In genomic region chr5:38265546-38266179, GRCh38 we compare ENCODE assay signal across 9 cellular contexts. TPM values are rescaled to one million over a fixed set of nuclear protein-coding genes. Genes with fewer than 3 reads are reported as not detected.
A peak's percentile ranks its signal among the peaks of the same experiment; 100 is the strongest.
DNase-seq lines count a peak whose midpoint lies in the region; ATAC-seq and TF ChIP-seq lines count a peak whose summit lies in the region.
"Had no signal": no experiment of that assay in that cellular context is flagged by ENCODE, and none has a peak within 500 bp of the region (broad histone marks: within the 10 kb centered on the region; RNA-seq: fewer than 3 reads in every experiment).

No MANE protein-coding gene starts in this region.

- no peak overlapping the region for H3K27ac ChIP-seq in CD4-positive, CD25-positive, alpha-beta regulatory T cell (ENCODE audit: insufficient read depth, low read length, poor library complexity, severe bottlenecking)

- no peaks in the 10 kb centered on the region for H3K4me1 ChIP-seq in CD4-positive, CD25-positive, alpha-beta regulatory T cell (ENCODE audit: control insufficient read depth, insufficient read depth, low read length, poor library complexity, severe bottlenecking)

- peak in 2 of 3 donors; percentile 3 to 46 for DNase-seq in CD4-positive, CD25-positive, alpha-beta regulatory T cell
- DNase-seq in NCI-H526 treated with DMSO at 0.1 percent for 48 hours (lab: John Stamatoyannopoulos, UW), result peak; percentile 25
- peak; percentile 28 for DNase-seq in activated T-cell treated with anti-CD3 and anti-CD28 coated beads, Interleukin-2, amount 50 U/mL, for 4 hours
- DNase-seq in germinal center (ENCODE audit: low spot score), result peak; percentile 26
- peak; percentile 78 for DNase-seq in progenitor cell of endocrine pancreas (ENCODE audit: low spot score, unreplicated experiment)
- DNase-seq in COLO829 (ENCODE audit: low spot score), result no peak

- H3K9me3 ChIP-seq in CD4-positive, CD25-positive, alpha-beta regulatory T cell (ENCODE audit: control insufficient read depth in 2 of 2, low read length in 2 of 2), result no peaks in the 10 kb centered on the region

- H3K4me3 Mint-ChIP-seq in CD4-positive, CD25-positive, alpha-beta regulatory T cell, result no peak overlapping the region
- H3K4me3 Mint-ChIP-seq in activated T-cell treated with anti-CD3 and anti-CD28 coated beads, Interleukin-2, amount 50 U/mL, for 4 hours, result no peak overlapping the region
- H3K4me3 Mint-ChIP-seq in progenitor cell of endocrine pancreas (ENCODE audit: low read depth), result no peak overlapping the region
- H3K4me3 Mint-ChIP-seq: stimulated activated naive CD8-positive, alpha-beta T cell treated with anti-CD3 and anti-CD28 coated beads, Interleukin-15, Interleukin-2, amounts not matched to agents 100 ng/mL and 50 ng/mL, for 24 hours had no signal

- H3K27me3 ChIP-seq in CD4-positive, CD25-positive, alpha-beta regulatory T cell (ENCODE audit: control insufficient read depth, insufficient read depth, low read length), result peaks cover 3% of the 10 kb centered on the region

- no peak overlapping the region for H3K27ac Mint-ChIP-seq in CD4-positive, CD25-positive, alpha-beta regulatory T cell
- H3K27ac Mint-ChIP-seq in progenitor cell of endocrine pancreas, result no peak overlapping the region
- H3K27ac Mint-ChIP-seq: stimulated activated naive CD8-positive, alpha-beta T cell treated with anti-CD3 and anti-CD28 coated beads, Interleukin-15, Interleukin-2, amounts not matched to agents 100 ng/mL and 50 ng/mL, for 24 hours had no signal

- no peaks in the 10 kb centered on the region for H3K4me1 Mint-ChIP-seq in CD4-positive, CD25-positive, alpha-beta regulatory T cell
- H3K4me1 Mint-ChIP-seq in activated T-cell treated with anti-CD3 and anti-CD28 coated beads, Interleukin-2, amount 50 U/mL, for 4 hours (ENCODE audit: low read depth), result no peaks in the 10 kb centered on the region
- peaks cover 5% of the 10 kb centered on the region for H3K4me1 Mint-ChIP-seq in progenitor cell of endocrine pancreas (ENCODE audit: low read depth)

- peaks cover 28% of the 10 kb centered on the region for H3K27me3 Mint-ChIP-seq in CD4-positive, CD25-positive, alpha-beta regulatory T cell
- peaks cover 40% of the 10 kb centered on the region for H3K27me3 Mint-ChIP-seq in activated T-cell treated with anti-CD3 and anti-CD28 coated beads, Interleukin-2, amount 50 U/mL, for 4 hours (ENCODE audit: low read depth)
- H3K27me3 Mint-ChIP-seq in progenitor cell of endocrine pancreas, result peaks cover 54% of the 10 kb centered on the region

- H3K36me3 Mint-ChIP-seq in CD4-positive, CD25-positive, alpha-beta regulatory T cell, result no peaks in the 10 kb centered on the region
- H3K36me3 Mint-ChIP-seq in activated T-cell treated with anti-CD3 and anti-CD28 coated beads, Interleukin-2, amount 50 U/mL, for 4 hours (ENCODE audit: insufficient read depth), result no peaks in the 10 kb centered on the region
- H3K36me3 Mint-ChIP-seq in progenitor cell of endocrine pancreas (ENCODE audit: insufficient read depth), result no peaks in the 10 kb centered on the region

- no peak overlapping the region for H3K4me3 ChIP-seq in CD4-positive, CD25-positive, alpha-beta regulatory T cell (ENCODE audit: low read depth, low read length)

- no peak for ATAC-seq in CD4-positive, CD25-positive, alpha-beta regulatory T cell (ENCODE audit: low read depth in 2 of 2)
- ATAC-seq in GM18867 (IDR thresholded peaks at IDR 0.05; ENCODE audit: unreplicated experiment) (peak; percentile 84), HG03095 (IDR thresholded peaks at IDR 0.05; ENCODE audit: unreplicated experiment) (peak; percentile 68)
- peak; percentile 50 to 57 for ATAC-seq in activated T-cell treated with anti-CD3 and anti-CD28 coated beads, Interleukin-2, amount 50 U/mL, for 4 hours

- peaks cover 0 to 3% (median 0%) of the 10 kb centered on the region in 7 donors for H3K9me3 Mint-ChIP-seq in CD4-positive, CD25-positive, alpha-beta regulatory T cell
- no peaks in the 10 kb centered on the region for H3K9me3 Mint-ChIP-seq in activated T-cell treated with anti-CD3 and anti-CD28 coated beads, Interleukin-2, amount 50 U/mL, for 4 hours
- no peaks in the 10 kb centered on the region for H3K9me3 Mint-ChIP-seq in progenitor cell of endocrine pancreas (ENCODE audit: low read depth)
- H3K9me3 Mint-ChIP-seq: stimulated activated naive CD8-positive, alpha-beta T cell treated with anti-CD3 and anti-CD28 coated beads, Interleukin-15, Interleukin-2, amounts not matched to agents 100 ng/mL and 50 ng/mL, for 24 hours had no signal

- H3K36me3 ChIP-seq in CD4-positive, CD25-positive, alpha-beta regulatory T cell (ENCODE audit: control insufficient read depth, insufficient read depth, low read length), result no peaks in the 10 kb centered on the region

- peak; percentile 86 for TF ChIP-seq CTCF in progenitor cell of endocrine pancreas (IDR thresholded peaks at IDR 0.05; ENCODE audit: unreplicated experiment)

RNA-seq across cellular contexts. Expression of gene EGFLAM, which starts 7.3 kb away (rescaled TPM):
- total RNA-seq in CD4-positive, CD25-positive, alpha-beta regulatory T cell, result not detected
- polyA plus RNA-seq in CD4-positive, CD25-positive, alpha-beta regulatory T cell, result not detected
- total RNA-seq in activated T-cell treated with anti-CD3 and anti-CD28 coated beads, Interleukin-2, amount 50 U/mL, for 4 hours, result not detected
- 0.18 and 0.69 TPM in 2 replicates for total RNA-seq in progenitor cell of endocrine pancreas

Comparison
In these comparisons a context has a peak if more than half of its experiments do, and no peak if none do; other contexts are left out.
1. ATAC-seq: peak in GM18867 (single experiment), HG03095 (single experiment) and activated T-cell treated with anti-CD3 and anti-CD28 coated beads, Interleukin-2, amount 50 U/mL, for 4 hours (2 of 2); none in CD4-positive, CD25-positive, alpha-beta regulatory T cell (0 of 2).